In genomic region chr15:48889925-48890324, GRCh38 we compare ENCODE assay signal across 21 cellular contexts.
"Had no signal": no experiment of that assay in that cellular context is flagged by ENCODE, and none has a peak within 500 bp of the region (broad histone marks: within the 10 kb centered on the region; RNA-seq: fewer than 3 reads in every experiment).

No MANE protein-coding gene starts in this region.

- H3K36me3 ChIP-seq: colonic mucosa, gastrocnemius medialis, sigmoid colon, transverse colon had no signal

- DNase-seq: colonic mucosa; effector CD4-positive, alpha-beta T cell; endodermal cell; erythroblast; gastrocnemius medialis; kidney; left colon; mesendoderm; naive B cell; retina; sigmoid colon; stimulated activated CD4-positive, alpha-beta T cell treated with anti-CD3 and anti-CD28 coated beads, Interleukin-2, amount 100 ng/mL, for 24 hours; stimulated activated CD4-positive, alpha-beta T cell treated with anti-CD3 and anti-CD28 coated beads, Interleukin-4, amount 100 ng/mL, for 4 hours; stimulated activated naive B cell treated with anti-CD40 and anti-IgM and Interleukin-4, amounts not matched to agents 10 μg/mL and 1 μg/mL and 100 μg/mL, for 72 hours; stimulated activated naive CD8-positive, alpha-beta T cell treated with anti-CD3 and anti-CD28 coated beads, Interleukin-15, amount 100 ng/mL, for 72 hours; testis; transverse colon had no signal

- H3K27ac Mint-ChIP-seq: endodermal cell; naive B cell; stimulated activated naive B cell treated with anti-CD40 and anti-IgM and Interleukin-4, amounts not matched to agents 10 μg/mL and 1 μg/mL and 100 μg/mL, for 72 hours; stimulated activated naive CD8-positive, alpha-beta T cell treated with anti-CD3 and anti-CD28 coated beads, Interleukin-15, amount 100 ng/mL, for 72 hours had no signal

- H3K9me3 Mint-ChIP-seq: endodermal cell; naive B cell; nephron; stimulated activated naive B cell treated with anti-CD40 and anti-IgM and Interleukin-4, amounts not matched to agents 10 μg/mL and 1 μg/mL and 100 μg/mL, for 72 hours; stimulated activated naive CD8-positive, alpha-beta T cell treated with anti-CD3 and anti-CD28 coated beads, Interleukin-15, amount 100 ng/mL, for 72 hours had no signal

- H3K4me3 Mint-ChIP-seq: endodermal cell; naive B cell; nephron; stimulated activated naive B cell treated with anti-CD40 and anti-IgM and Interleukin-4, amounts not matched to agents 10 μg/mL and 1 μg/mL and 100 μg/mL, for 72 hours; stimulated activated naive CD8-positive, alpha-beta T cell treated with anti-CD3 and anti-CD28 coated beads, Interleukin-15, amount 100 ng/mL, for 72 hours had no signal

- H3K4me1 Mint-ChIP-seq: endodermal cell; naive B cell; stimulated activated naive B cell treated with anti-CD40 and anti-IgM and Interleukin-4, amounts not matched to agents 10 μg/mL and 1 μg/mL and 100 μg/mL, for 72 hours had no signal

- H3K27ac ChIP-seq: colonic mucosa, gastrocnemius medialis, psoas muscle, testis had no signal

- FAIRE-seq: endothelial cell of umbilical vein, kidney had no signal

- H3K4me3 ChIP-seq: colonic mucosa, gastrocnemius medialis, psoas muscle, sigmoid colon, skin epidermis, testis, transverse colon had no signal

- H3K27me3 ChIP-seq: colonic mucosa, gastrocnemius medialis, sigmoid colon, testis had no signal

- H3K9me3 ChIP-seq: colonic mucosa, gastrocnemius medialis, psoas muscle, sigmoid colon, testis, transverse colon had no signal

- H3K4me1 ChIP-seq: colonic mucosa, gastrocnemius medialis, psoas muscle, transverse colon had no signal

- H3K36me3 Mint-ChIP-seq: naive B cell; stimulated activated naive B cell treated with anti-CD40 and anti-IgM and Interleukin-4, amounts not matched to agents 10 μg/mL and 1 μg/mL and 100 μg/mL, for 72 hours had no signal

- ATAC-seq: gastrocnemius medialis; left colon; psoas muscle; stimulated activated naive B cell treated with anti-CD40 and anti-IgM and Interleukin-4, amounts not matched to agents 10 μg/mL and 1 μg/mL and 100 μg/mL, for 72 hours; stimulated activated naive CD8-positive, alpha-beta T cell treated with anti-CD3 and anti-CD28 coated beads, Interleukin-15, amount 100 ng/mL, for 72 hours had no signal
